ENCODE assay signal across 14 cellular contexts in genomic region chr22:48758021-48758561, GRCh38.
DNase-seq lines count a peak whose midpoint lies in the region; ATAC-seq and TF ChIP-seq lines count a peak whose summit lies in the region.
"Had no signal": no experiment of that assay in that cellular context is flagged by ENCODE, and none has a peak within 500 bp of the region (broad histone marks: within the 10 kb centered on the region; RNA-seq: fewer than 3 reads in every experiment).

No MANE protein-coding gene starts in this region.

- no peaks in the 10 kb centered on the region for H3K4me1 Mint-ChIP-seq in MCF 10A (ENCODE audit: insufficient read depth, unreplicated experiment)
- H3K4me1 Mint-ChIP-seq: memory B cell, T-helper 17 cell had no signal

- BruUV-seq in MCF 10A (replicated peaks; lab: Mats Ljungman, UMichigan), result no TSS peak
- BruUV-seq in PC-3 (replicated peaks; lab: Mats Ljungman, UMichigan), result no TSS peak

- H3K27ac ChIP-seq in breast epithelium (no peak overlapping the region), PC-3 (ENCODE audit: low read length) (no peak overlapping the region)
- H3K27ac ChIP-seq: dorsolateral prefrontal cortex had no signal

- CTCF ChIA-PET in MCF 10A (lab: Yijun Ruan, JAX), result no interaction called here
- CTCF ChIA-PET in PC-3 (lab: Charles Lee), result no interaction called here

- H3F3A ChIP-seq in PC-3 (ENCODE audit: low read length, unreplicated experiment), result no peaks in the 10 kb centered on the region

- TF ChIP-seq POLR2A in breast epithelium (IDR thresholded peaks at IDR 0.05), result no peak

- H3K27ac Mint-ChIP-seq in MCF 10A (ENCODE audit: low read depth, unreplicated experiment), result no peak overlapping the region
- H3K27ac Mint-ChIP-seq: memory B cell, T-helper 17 cell had no signal

- no peak overlapping the region for H3K4me2 ChIP-seq in PC-3 (ENCODE audit: low read length)

- no peaks in the 10 kb centered on the region for H3K9me2 ChIP-seq in PC-3 (replicated peaks; ENCODE audit: low read length)

- intact Hi-C loops in breast epithelium (cut with DNase I; ENCODE audit: low total_unique reads), result no loop called here
- intact Hi-C loops in MCF 10A (cut with micrococcal nuclease), result no loop called here
- intact Hi-C loops in PC-3 (cut with micrococcal nuclease), result no loop called here

- H3K27me3 ChIP-seq in breast epithelium, result peaks cover 0 to 10% of the 10 kb centered on the region in 2 donors
- H3K27me3 ChIP-seq in PC-3 (ENCODE audit: low read length), result no peaks in the 10 kb centered on the region
- H3K27me3 ChIP-seq: dorsolateral prefrontal cortex had no signal

- peaks cover 48% of the 10 kb centered on the region for H3K9me3 Mint-ChIP-seq in MCF 10A (ENCODE audit: unreplicated experiment)

- no peak for ATAC-seq in PC-3
- no peak for ATAC-seq in GM18517 (IDR thresholded peaks at IDR 0.05; ENCODE audit: unreplicated experiment)
- ATAC-seq: T-helper 17 cell had no signal

- H3K36me3 ChIP-seq in breast epithelium (no peaks in the 10 kb centered on the region), PC-3 (ENCODE audit: low read depth, low read length) (no peaks in the 10 kb centered on the region)

- no peak overlapping the region for H3K4me3 ChIP-seq in breast epithelium
- no peak overlapping the region for H3K4me3 ChIP-seq in PC-3 (ENCODE audit: low read length)
- H3K4me3 ChIP-seq: dorsolateral prefrontal cortex had no signal

- no peak overlapping the region for H3K4me3 Mint-ChIP-seq in MCF 10A (ENCODE audit: unreplicated experiment)
- H3K4me3 Mint-ChIP-seq: memory B cell, T-helper 17 cell had no signal

- H4K20me1 ChIP-seq in PC-3 (ENCODE audit: low read length), result no peaks in the 10 kb centered on the region

- TF ChIP-seq CTCF in breast epithelium (IDR thresholded peaks at IDR 0.05) (no peak), MCF 10A (IDR thresholded peaks at IDR 0.05; ENCODE audit: unreplicated experiment) (no peak), PC-3 (conservative IDR thresholded peaks at IDR 0.05; ENCODE audit: low read depth, low read length) (no peak)

- POLR2A ChIA-PET in MCF 10A (lab: Yijun Ruan, JAX) (no interaction called here), PC-3 (lab: Charles Lee; ENCODE audit: unreplicated experiment) (no interaction called here)

- H3K36me3 Mint-ChIP-seq in MCF 10A (ENCODE audit: insufficient read depth, unreplicated experiment), result no peaks in the 10 kb centered on the region
- H3K36me3 Mint-ChIP-seq: memory B cell had no signal

- H3K9me3 ChIP-seq in breast epithelium, result no peaks in the 10 kb centered on the region
- no peaks in the 10 kb centered on the region for H3K9me3 ChIP-seq in PC-3 (ENCODE audit: low read length)

- H3K4me1 ChIP-seq in breast epithelium (no peaks in the 10 kb centered on the region), PC-3 (ENCODE audit: insufficient read depth, low read length) (no peaks in the 10 kb centered on the region)

- DNase-seq in breast epithelium (ENCODE audit: low spot score in 2 of 2), result peak; percentile 17 to 40
- no peak for DNase-seq in MCF 10A (ENCODE audit: unreplicated experiment)
- peak; percentile 52 for DNase-seq in SHP77 treated with DMSO at 0.1 percent for 48 hours (lab: John Stamatoyannopoulos, UW)
- DNase-seq in mesenteric fat pad (ENCODE audit: low spot score), result peak; percentile 62
- peak; percentile 22 for DNase-seq in ureter (ENCODE audit: low spot score)
- DNase-seq in PC-3, result no peak
- no peak for DNase-seq in NCI-H526 treated with DMSO at 0.1 percent for 48 hours (lab: John Stamatoyannopoulos, UW)
- DNase-seq: activated CD4-positive, alpha-beta T cell treated with anti-CD3 and anti-CD28 coated beads for 4 hours; HCEC 1CT; NCI-H524; T-helper 17 cell had no signal

- no peaks in the 10 kb centered on the region for H3K79me2 ChIP-seq in PC-3 (ENCODE audit: low read length)

- no peaks in the 10 kb centered on the region for H3K27me3 Mint-ChIP-seq in MCF 10A (ENCODE audit: insufficient read depth, unreplicated experiment)

- no peak overlapping the region for H3K9ac ChIP-seq in PC-3 (ENCODE audit: low read length)

- H2AFZ ChIP-seq in PC-3 (ENCODE audit: low read length), result no peak overlapping the region

Comparison
In these comparisons a context has a peak if more than half of its experiments do, and no peak if none do; other contexts are left out.
1. DNase-seq: peak in breast epithelium (2 of 2), SHP77 treated with DMSO at 0.1 percent for 48 hours (single experiment), mesenteric fat pad (single experiment) and ureter (single experiment); none in MCF 10A (single experiment), PC-3 (single experiment) and NCI-H526 treated with DMSO at 0.1 percent for 48 hours (single experiment).